In the genomic region with DNA sequence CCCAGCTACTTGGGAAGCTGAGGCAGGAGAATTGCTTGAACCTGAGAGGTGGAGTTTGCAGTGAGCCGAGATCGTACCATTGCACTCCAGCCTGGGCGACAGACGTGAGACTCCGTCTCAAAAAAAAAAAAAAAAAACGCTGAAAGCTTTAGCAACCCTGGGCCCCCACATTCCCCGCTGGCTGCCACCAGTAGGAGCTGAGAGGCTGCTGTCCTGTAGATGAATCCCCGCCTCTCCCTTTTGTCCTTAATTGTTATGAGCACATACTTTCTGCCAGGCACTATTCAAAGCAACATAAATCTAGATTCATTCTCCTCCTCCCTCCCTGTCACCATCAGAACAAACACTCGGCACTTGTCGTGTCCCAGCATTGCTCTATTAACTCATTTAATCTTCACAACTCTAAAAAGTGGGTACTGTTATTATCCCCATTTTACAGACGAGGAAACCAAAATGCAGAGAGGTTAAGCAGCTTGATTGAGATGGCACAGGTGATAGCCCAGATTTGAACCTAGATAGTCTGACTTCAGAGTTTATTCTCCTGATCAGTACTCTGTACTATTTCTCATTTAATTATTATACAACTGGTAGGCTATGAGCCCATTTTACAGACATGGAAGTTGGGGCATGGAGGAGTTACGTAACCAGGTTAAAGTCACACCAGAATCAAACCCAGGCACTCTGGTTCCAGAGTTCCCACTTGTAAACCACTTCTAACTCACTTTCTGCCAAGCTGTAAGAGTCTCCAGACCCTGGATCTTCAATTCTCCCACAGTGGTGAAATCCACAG, we compare ENCODE assay signal across 1 cellular context.
A peak's percentile ranks its signal among the peaks of the same experiment; 100 is the strongest.
TF ChIP-seq lines count a peak whose summit lies in the region.

No MANE protein-coding gene starts in this region.

TF ChIP-seq in H1, 55 proteins besides CTCF, POLR2A, EP300 and RAD21:
- TF ChIP-seq EZH2 (IDR thresholded peaks at IDR 0.05; ENCODE audit: low read depth, low read length, severe bottlenecking) = no peak
- TF ChIP-seq CEBPB (IDR thresholded peaks at IDR 0.05; ENCODE audit: low read depth, low read length) = peak; percentile 72
- TF ChIP-seq KDM1A (IDR thresholded peaks at IDR 0.05; ENCODE audit: borderline replicate concordance, low read length) = peak; percentile 93
- TF ChIP-seq HDAC2 (IDR thresholded peaks at IDR 0.05; ENCODE audit: borderline replicate concordance in 1 of 2, low read depth in 2 of 2, low read length in 2 of 2) = peak in 1 of 2 experiments; percentile 67; a peak in 1 of 4 replicates
